ENCODE assay signal across 10 cellular contexts in genomic region chr19:11265785-11266236, GRCh38. TPM values are rescaled to one million over a fixed set of nuclear protein-coding genes. Genes with fewer than 3 reads are reported as not detected.
DNase-seq lines count a peak whose midpoint lies in the region; ATAC-seq and TF ChIP-seq lines count a peak whose summit lies in the region.
"Had no signal": no experiment of that assay in that cellular context is flagged by ENCODE, and none has a peak within 500 bp of the region (broad histone marks: within the 10 kb centered on the region; RNA-seq: fewer than 3 reads in every experiment).

No MANE protein-coding gene starts in this region.

- CTCF ChIA-PET in MCF 10A (lab: Yijun Ruan, JAX): interaction anchor here (0.5 to 1.9 kb wide), 4 partner anchors 10 to 658 kb away, joined by 3 to 11 read pairs (median 3); no protein-coding TSS in a partner anchor

- WGBS in upper lobe of left lung, 2 donors: 66 to 78% methylated on average over 8 to 11 of the region's 11 CpGs

- no peaks in the 10 kb centered on the region for H3K9me3 ChIP-seq in breast epithelium
- H3K9me3 ChIP-seq in upper lobe of left lung: no peaks in the 10 kb centered on the region

- H3K27me3 Mint-ChIP-seq in MCF 10A (ENCODE audit: insufficient read depth, unreplicated experiment): no peaks in the 10 kb centered on the region

- no peak for TF ChIP-seq EP300 in upper lobe of left lung (IDR thresholded peaks at IDR 0.05)

- peak; percentile 84 for DNase-seq in MCF 10A (ENCODE audit: unreplicated experiment)
- no peak for DNase-seq in breast epithelium (ENCODE audit: low spot score in 2 of 2)
- peak; percentile 90 to 94 for DNase-seq in SHP77 (lab: John Stamatoyannopoulos, UW)
- peak; percentile 61 for DNase-seq in left lobe of liver (ENCODE audit: low spot score)
- DNase-seq in upper lobe of left lung: peak in 1 of 2 donors; percentile 84
- DNase-seq in brain microvascular endothelial cell: no peak
- DNase-seq: effector memory CD4-positive, alpha-beta T cell had no signal

- no peak for TF ChIP-seq CTCF in MCF 10A (IDR thresholded peaks at IDR 0.05; ENCODE audit: unreplicated experiment)
- TF ChIP-seq CTCF in breast epithelium (IDR thresholded peaks at IDR 0.05): no peak
- TF ChIP-seq CTCF in upper lobe of left lung (IDR thresholded peaks at IDR 0.05): peak in 1 of 6 experiments; percentile 4
- no peak for TF ChIP-seq CTCF in brain microvascular endothelial cell (IDR thresholded peaks at IDR 0.05; ENCODE audit: low read depth, low read length, missing control alignments)

- intact Hi-C loops in MCF 10A (cut with micrococcal nuclease): no loop called here
- intact Hi-C loops in breast epithelium (cut with DNase I; ENCODE audit: low total_unique reads): no loop called here

- peaks cover 31% of the 10 kb centered on the region for H3K4me1 Mint-ChIP-seq in MCF 10A (ENCODE audit: insufficient read depth, unreplicated experiment)

- in situ Hi-C loops in brain microvascular endothelial cell (cut with HindIII; ENCODE audit: low pct_ligation_motif_present, low sequenced_read_pairs): no loop called here

- ATAC-seq in left lobe of liver (peak; percentile 71), upper lobe of left lung (ENCODE audit: low FRiP score in 2 of 2) (peak in 1 of 2 donors; percentile 38), GM21529 (IDR thresholded peaks at IDR 0.05; ENCODE audit: unreplicated experiment) (no peak), HG03432 (IDR thresholded peaks at IDR 0.05; ENCODE audit: unreplicated experiment) (no peak)

- peaks cover 16% of the 10 kb centered on the region for H3K36me3 Mint-ChIP-seq in MCF 10A (ENCODE audit: insufficient read depth, unreplicated experiment)

- no peaks in the 10 kb centered on the region for H3K36me3 ChIP-seq in breast epithelium
- no peaks in the 10 kb centered on the region for H3K36me3 ChIP-seq in upper lobe of left lung
- H3K36me3 ChIP-seq in brain microvascular endothelial cell (replicated peaks): no peaks in the 10 kb centered on the region

- POLR2A ChIA-PET in MCF 10A (lab: Yijun Ruan, JAX): interaction anchor here (1.1 kb wide), 1 partner anchor 28 kb away, joined by 3 read pairs; no protein-coding TSS in a partner anchor

- H3K9me3 Mint-ChIP-seq in MCF 10A (ENCODE audit: unreplicated experiment): no peaks in the 10 kb centered on the region

- no peaks in the 10 kb centered on the region for H3K27me3 ChIP-seq in breast epithelium
- no peaks in the 10 kb centered on the region for H3K27me3 ChIP-seq in upper lobe of left lung
- no peaks in the 10 kb centered on the region for H3K27me3 ChIP-seq in brain microvascular endothelial cell (replicated peaks)

- H3K4me1 ChIP-seq in breast epithelium (peaks cover 0 to 5% of the 10 kb centered on the region in 2 donors), upper lobe of left lung (peaks cover 39 to 64% (median 51%) of the 10 kb centered on the region in 4 donors)

- TF ChIP-seq POLR2A in breast epithelium (IDR thresholded peaks at IDR 0.05): no peak
- peak in 1 of 4 donors; percentile 17 for TF ChIP-seq POLR2A in upper lobe of left lung (IDR thresholded peaks at IDR 0.05)

- H3K27ac Mint-ChIP-seq in MCF 10A (ENCODE audit: low read depth, unreplicated experiment): peak overlapping the region; percentile 64

- H3K4me3 ChIP-seq in breast epithelium: no peak overlapping the region
- no peak overlapping the region for H3K4me3 ChIP-seq in upper lobe of left lung
- no peak overlapping the region for H3K4me3 ChIP-seq in brain microvascular endothelial cell (ENCODE audit: low read depth, low read length)

- no peak overlapping the region for H3K4me3 Mint-ChIP-seq in MCF 10A (ENCODE audit: unreplicated experiment)

- H3K27ac ChIP-seq in breast epithelium: peak overlapping the region in 1 of 2 donors; percentile 71
- peak overlapping the region; percentile 56 to 98 (median 85) for H3K27ac ChIP-seq in upper lobe of left lung
- no peak overlapping the region for H3K27ac ChIP-seq in brain microvascular endothelial cell

- no TSS peak for BruUV-seq in MCF 10A (replicated peaks; lab: Mats Ljungman, UMichigan)

RNA-seq across cellular contexts. Expression of gene DOCK6, which starts 3.5 kb away (rescaled TPM):
- total RNA-seq in MCF 10A (2022) (49.1 and 61.7 TPM in 2 replicates), breast epithelium (10 to 100 TPM; 20.9 to 59.3 (median 49.6) TPM), left lobe of liver (30.0 TPM), upper lobe of left lung (100 to 1,000 TPM in 3 of 6 donors, 10 to 100 TPM in 3; 34.5 to 203 (median 116) TPM)

RNA-seq across cellular contexts. Expression of gene ANGPTL8, which starts 26.4 kb away (rescaled TPM):
- total RNA-seq in MCF 10A (2022): not detected in 2 replicates
- total RNA-seq in breast epithelium: 10 to 100 TPM in 1 of 3 donors, under 1 TPM in 1, not detected in 1; 0.44 to 17.9 TPM
- 202 TPM for total RNA-seq in left lobe of liver
- total RNA-seq in upper lobe of left lung: 1 to 10 TPM in 1 of 6 donors, not detected in 5; 5.2 TPM
- total RNA-seq: kidney epithelial cell had no signal

RNA-seq across cellular contexts. Expression of gene TSPAN16, which starts 30.1 kb away (rescaled TPM):
- not detected in 2 replicates for total RNA-seq in MCF 10A (2022)
- total RNA-seq in breast epithelium: not detected
- total RNA-seq in left lobe of liver: not detected
- total RNA-seq in upper lobe of left lung: not detected
- total RNA-seq: kidney epithelial cell had no signal

Comparison
In these comparisons a context has a peak if more than half of its experiments do, and no peak if none do; other contexts are left out.
1. DNase-seq: peak in MCF 10A (single experiment), SHP77 (2 of 2) and left lobe of liver (single experiment); none in breast epithelium (0 of 2) and brain microvascular endothelial cell (single experiment).
2. RNA of gene ANGPTL8, which starts 26.4 kb away (total RNA-seq): 202 TPM in left lobe of liver (single experiment); 0.44 to 17.9 TPM in breast epithelium, not detected in MCF 10A and 5.2 TPM in upper lobe of left lung; every median in the first group is over 10 times any median in the second.